1 cellular context compared by ENCODE assay signal in the genomic region with DNA sequence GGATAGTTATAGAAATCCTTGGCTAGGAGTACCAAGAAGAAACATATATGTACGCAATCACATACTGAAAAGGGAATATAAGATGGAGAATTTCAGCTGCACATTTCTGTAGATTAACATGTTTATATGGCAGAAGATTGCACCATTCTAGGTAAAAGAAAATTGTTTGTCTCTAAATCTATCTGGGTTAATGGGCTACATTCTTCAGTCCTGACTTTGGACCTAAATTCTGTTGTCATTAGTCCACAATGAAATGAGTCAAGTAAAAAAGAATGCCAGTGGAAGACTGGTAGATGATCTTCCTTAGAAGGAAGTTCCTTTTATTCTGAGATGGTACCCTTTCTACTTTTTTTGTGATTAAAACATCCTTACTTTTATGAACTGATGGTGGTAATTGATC.
TF ChIP-seq lines count a peak whose summit lies in the region.

No MANE protein-coding gene starts in this region.

TF ChIP-seq in IMR-90, 13 proteins besides CTCF, POLR2A, EP300 and RAD21 (continued from another document):
- TF ChIP-seq FOS (IDR thresholded peaks at IDR 0.05; ENCODE audit: low read depth, low read length) (peak; percentile 36; the same call in 1 of the 2 replicates), RFX5 (IDR thresholded peaks at IDR 0.05; ENCODE audit: low read depth, low read length) (no peak), SMC3 (IDR thresholded peaks at IDR 0.05; ENCODE audit: low read depth, low read length) (no peak), NFE2L2 (IDR thresholded peaks at IDR 0.05; ENCODE audit: low read depth, low read length) (no peak), MXI1 (IDR thresholded peaks at IDR 0.05; ENCODE audit: borderline replicate concordance, low read depth, low read length) (no peak), MAFK (IDR thresholded peaks at IDR 0.05; ENCODE audit: low read depth, low read length) (no peak), CEBPB (IDR thresholded peaks at IDR 0.05; ENCODE audit: low read depth, low read length) (peak; percentile 92)
